15 cellular contexts compared by ENCODE assay signal in genomic region chr14:24238527-24239037, GRCh38. TPM values are rescaled to one million over a fixed set of nuclear protein-coding genes. Genes with fewer than 3 reads are reported as not detected.
A peak's percentile ranks its signal among the peaks of the same experiment; 100 is the strongest.
DNase-seq lines count a peak whose midpoint lies in the region; FAIRE-seq and TF ChIP-seq lines count a peak whose summit lies in the region.
"Had no signal": no experiment of that assay in that cellular context is flagged by ENCODE, and none has a peak within 500 bp of the region (broad histone marks: within the 10 kb centered on the region; RNA-seq: fewer than 3 reads in every experiment).

No MANE protein-coding gene starts in this region.

- H2BK120ac ChIP-seq in H9 (ENCODE audit: low read depth, low read length, poor library complexity, severe bottlenecking) = no peak overlapping the region

- H3K4me3 Mint-ChIP-seq in activated CD4-positive, alpha-beta memory T cell treated with anti-CD3 and anti-CD28 coated beads, Interleukin-2, amount 10 ng/mL, durations not matched to agents 7 days and 5 days = no peak overlapping the region
- H3K4me3 Mint-ChIP-seq in H9 = no peak overlapping the region
- H3K4me3 Mint-ChIP-seq: activated CD8-positive, alpha-beta memory T cell treated with anti-CD3 and anti-CD28 coated beads, Interleukin-2, amount 10 ng/mL, durations not matched to agents 7 days and 5 days had no signal

- H3K9me3 ChIP-seq in right atrium auricular region (no peaks in the 10 kb centered on the region), keratinocyte (ENCODE audit: control insufficient read depth, low read depth, low read length) (no peaks in the 10 kb centered on the region), subcutaneous abdominal adipose tissue (ENCODE audit: control insufficient read depth in 5 of 5, low read length in 5 of 5) (no peaks in the 10 kb centered on the region), H9 (ENCODE audit: control insufficient read depth, low read depth, low read length) (no peaks in the 10 kb centered on the region)
- H3K9me3 ChIP-seq: ascending aorta, mucosa of descending colon had no signal

- no peak overlapping the region for H2BK20ac ChIP-seq in H9 (ENCODE audit: low read depth, low read length, poor library complexity, severe bottlenecking)

- peaks cover 78% of the 10 kb centered on the region for H3K36me3 Mint-ChIP-seq in activated CD4-positive, alpha-beta memory T cell treated with anti-CD3 and anti-CD28 coated beads, Interleukin-2, amount 10 ng/mL, durations not matched to agents 7 days and 5 days (ENCODE audit: low read depth)
- H3K36me3 Mint-ChIP-seq in H9 (ENCODE audit: insufficient read depth in 1 of 3, low read depth in 3 of 3) = peaks cover 35 to 68% (median 67%) of the 10 kb centered on the region in 3 experiments; a peak in 6 of 7 replicates

- H3K4me2 ChIP-seq in keratinocyte (ENCODE audit: control insufficient read depth, extremely low read depth, insufficient read depth, low read depth, low read length) = peak overlapping the region; percentile 96
- no peak overlapping the region for H3K4me2 ChIP-seq in H9 (ENCODE audit: insufficient read depth, insufficient read length, low read length)

- no peak overlapping the region for H3T11ph ChIP-seq in H9 (ENCODE audit: low read length)

- H3K9ac ChIP-seq in keratinocyte (ENCODE audit: control insufficient read depth, extremely low read depth, insufficient read depth, low read length) (no peak overlapping the region), subcutaneous abdominal adipose tissue (ENCODE audit: low read length in 5 of 5) (peak overlapping the region in 1 of 5 donors; percentile 7), H9 (ENCODE audit: extremely low read depth, insufficient read length, low read length) (no peak overlapping the region)

- no peak overlapping the region for H4K91ac ChIP-seq in H9 (ENCODE audit: insufficient read length, low read depth, low read length)

- H2AK5ac ChIP-seq in H9 (ENCODE audit: insufficient read length, low read length) = no peak overlapping the region

- no peaks in the 10 kb centered on the region for H3K9me3 Mint-ChIP-seq in activated CD4-positive, alpha-beta memory T cell treated with anti-CD3 and anti-CD28 coated beads, Interleukin-2, amount 10 ng/mL, durations not matched to agents 7 days and 5 days
- H3K9me3 Mint-ChIP-seq in H9 = no peaks in the 10 kb centered on the region

- peak; percentile 36 for DNase-seq in cardiac septum (ENCODE audit: low spot score)
- no peak for DNase-seq in right atrium auricular region (ENCODE audit: low spot score)
- DNase-seq in activated CD4-positive, alpha-beta memory T cell treated with anti-CD3 and anti-CD28 coated beads, Interleukin-2, amount 10 ng/mL, durations not matched to agents 7 days and 5 days = no peak
- no peak for DNase-seq in keratinocyte (ENCODE audit: low read depth, low spot score)
- DNase-seq in germinal center (ENCODE audit: low spot score) = no peak
- no peak for DNase-seq in H9
- no peak for DNase-seq in kidney tubule cell (ENCODE audit: low spot score)
- DNase-seq: activated CD8-positive, alpha-beta memory T cell treated with anti-CD3 and anti-CD28 coated beads, Interleukin-2, amount 10 ng/mL, durations not matched to agents 7 days and 5 days; KG1; NCI-H146; NCI-H526 treated with DMSO at 0.1 percent for 48 hours had no signal

- no peak overlapping the region for H2BK12ac ChIP-seq in H9 (ENCODE audit: insufficient read length, low read depth, low read length)

- no peak overlapping the region for H3K4me3 ChIP-seq in right atrium auricular region
- H3K4me3 ChIP-seq in keratinocyte (ENCODE audit: control insufficient read depth in 2 of 3, extremely low read depth in 1 of 3, insufficient read depth in 2 of 3, low read depth in 1 of 3, low read length in 3 of 3) = no peak overlapping the region
- no peak overlapping the region for H3K4me3 ChIP-seq in subcutaneous abdominal adipose tissue (ENCODE audit: low read depth in 1 of 5, low read length in 5 of 5)
- H3K4me3 ChIP-seq: ascending aorta, mucosa of descending colon had no signal

- H4K20me1 ChIP-seq in keratinocyte (ENCODE audit: control insufficient read depth, extremely low read depth, insufficient read depth, low read length) (no peaks in the 10 kb centered on the region), H9 (ENCODE audit: control insufficient read depth, insufficient read depth, insufficient read length) (peaks cover 2% of the 10 kb centered on the region)

- peaks cover 79% of the 10 kb centered on the region for H3K4me1 Mint-ChIP-seq in activated CD4-positive, alpha-beta memory T cell treated with anti-CD3 and anti-CD28 coated beads, Interleukin-2, amount 10 ng/mL, durations not matched to agents 7 days and 5 days
- H3K4me1 Mint-ChIP-seq in H9 = peaks cover 13 to 17% of the 10 kb centered on the region in 2 experiments

- peaks cover 7% of the 10 kb centered on the region for H3K23me2 ChIP-seq in H9 (ENCODE audit: insufficient read length, low read depth, low read length, poor library complexity, severe bottlenecking)

- no peaks in the 10 kb centered on the region for H3K79me1 ChIP-seq in H9 (ENCODE audit: insufficient read depth, low read depth, low read length, poor library complexity, severe bottlenecking)

- no peak overlapping the region for H4K8ac ChIP-seq in H9 (replicated peaks; ENCODE audit: insufficient read length, low read depth, low read length)

- no peak overlapping the region for H2AFZ ChIP-seq in keratinocyte (ENCODE audit: control insufficient read depth, low read length)
- no peak overlapping the region for H2AFZ ChIP-seq in H9 (ENCODE audit: low read length)

- H4K5ac ChIP-seq in H9 (ENCODE audit: insufficient read length, low read depth, low read length) = no peak overlapping the region

- peak overlapping the region; percentile 6 for H3K27ac Mint-ChIP-seq in activated CD4-positive, alpha-beta memory T cell treated with anti-CD3 and anti-CD28 coated beads, Interleukin-2, amount 10 ng/mL, durations not matched to agents 7 days and 5 days
- no peak overlapping the region for H3K27ac Mint-ChIP-seq in H9
- H3K27ac Mint-ChIP-seq: activated CD8-positive, alpha-beta memory T cell treated with anti-CD3 and anti-CD28 coated beads, Interleukin-2, amount 10 ng/mL, durations not matched to agents 7 days and 5 days had no signal

- H3K27me3 Mint-ChIP-seq in activated CD4-positive, alpha-beta memory T cell treated with anti-CD3 and anti-CD28 coated beads, Interleukin-2, amount 10 ng/mL, durations not matched to agents 7 days and 5 days = no peaks in the 10 kb centered on the region
- H3K27me3 Mint-ChIP-seq in H9 (ENCODE audit: low read depth) = peaks cover under 1% of the 10 kb centered on the region; the same call in 1 of the 2 replicates
- H3K27me3 Mint-ChIP-seq: activated CD8-positive, alpha-beta memory T cell treated with anti-CD3 and anti-CD28 coated beads, Interleukin-2, amount 10 ng/mL, durations not matched to agents 7 days and 5 days had no signal

- POLR2A ChIA-PET in activated CD4-positive, alpha-beta memory T cell treated with anti-CD3 and anti-CD28 coated beads, Interleukin-2, amount 10 ng/mL, durations not matched to agents 7 days and 5 days (lab: Charles Lee) = interaction anchor here (0.9 to 9.7 kb wide), 8 partner anchors 9 to 192 kb away, joined by 3 to 136 read pairs (median 5); partner anchors contain the start of genes CHMP4A, DHRS1, IRF9 and KHNYN

- H3K79me2 ChIP-seq in keratinocyte (ENCODE audit: control insufficient read depth, insufficient read depth, low read length) = peaks cover 33% of the 10 kb centered on the region
- no peaks in the 10 kb centered on the region for H3K79me2 ChIP-seq in H9 (ENCODE audit: insufficient read depth, low read length)

- no peak for TF ChIP-seq CTCF in right atrium auricular region (IDR thresholded peaks at IDR 0.05)
- TF ChIP-seq CTCF in keratinocyte (optimal IDR thresholded peaks at IDR 0.05 in 1 of 3, IDR thresholded peaks at IDR 0.05 in 1 of 3, conservative IDR thresholded peaks at IDR 0.05 in 1 of 3; ENCODE audit: extremely low read depth in 1 of 3, insufficient read depth in 2 of 3, low read length in 3 of 3) = no peak
- TF ChIP-seq CTCF in H9 (conservative IDR thresholded peaks at IDR 0.05) = no peak

- no peak overlapping the region for H2BK5ac ChIP-seq in H9 (ENCODE audit: insufficient read length, low read length)

- CTCF ChIA-PET in activated CD4-positive, alpha-beta memory T cell treated with anti-CD3 and anti-CD28 coated beads, Interleukin-2, amount 10 ng/mL, durations not matched to agents 7 days and 5 days (lab: Charles Lee) = interaction anchor here (1.0 to 1.6 kb wide), 5 partner anchors 25 to 193 kb away, joined by 3 to 7 read pairs (median 4); partner anchors contain the start of genes CHMP4A, CIDEB and RABGGTA

- H3K18ac ChIP-seq in H9 (ENCODE audit: insufficient read length, low read depth, low read length) = no peak overlapping the region

- H3K23ac ChIP-seq in H9 (ENCODE audit: insufficient read length, low read depth, low read length) = no peak overlapping the region

- WGBS in H9 (ENCODE audit: extremely low coverage, insufficient read length, low lambda C conversion rate) = no CpG with 5 or more reads among the region's 5 CpGs

- H3K36me3 ChIP-seq in right atrium auricular region (peaks cover 58% of the 10 kb centered on the region), keratinocyte (ENCODE audit: control insufficient read depth in 2 of 2, extremely low read depth in 1 of 2, insufficient read depth in 2 of 2, low read length in 2 of 2) (peaks cover 25 to 58% of the 10 kb centered on the region in 2 experiments), subcutaneous abdominal adipose tissue (ENCODE audit: control insufficient read depth in 5 of 5, insufficient read depth in 5 of 5, low read length in 5 of 5) (peaks cover 25 to 70% (median 60%) of the 10 kb centered on the region in 5 donors)

- no peak overlapping the region for H3K56ac ChIP-seq in H9 (ENCODE audit: insufficient read length, low read depth, low read length)

- no peak overlapping the region for H2BK15ac ChIP-seq in H9 (ENCODE audit: low read depth, low read length)

- no peaks in the 10 kb centered on the region for H3K9me1 ChIP-seq in keratinocyte (ENCODE audit: control insufficient read depth, extremely low read depth, insufficient read depth, low read length)

- no peak for FAIRE-seq in keratinocyte (lab: Jason Lieb, UNC)

- H3K14ac ChIP-seq in H9 (ENCODE audit: insufficient read depth, low read length) = no peak overlapping the region

- dilution Hi-C loops in keratinocyte (cut with MboI; ENCODE audit: extremely low pct_ligation_motif_present, low sequenced_read_pairs) = no loop called here

- H3K4me1 ChIP-seq in right atrium auricular region (peaks cover 0 to 46% of the 10 kb centered on the region in 2 donors), keratinocyte (ENCODE audit: control insufficient read depth, extremely low read depth, insufficient read depth, low read length) (peaks cover 55% of the 10 kb centered on the region), subcutaneous abdominal adipose tissue (ENCODE audit: control insufficient read depth in 5 of 5, insufficient read depth in 5 of 5, low read length in 5 of 5) (peaks cover 0 to 53% (median 42%) of the 10 kb centered on the region in 5 donors), H9 (ENCODE audit: insufficient read depth, low read length) (0 out of 2 replicates have a peak, but pooled peaks cover 2% of the 10 kb centered on the region)

- no peak overlapping the region for H3K4ac ChIP-seq in H9 (ENCODE audit: low read depth, low read length)

- intact Hi-C loops in cardiac septum (cut with DNase I) = no loop called here

- H3K27me3 ChIP-seq in right atrium auricular region = no peaks in the 10 kb centered on the region
- H3K27me3 ChIP-seq in keratinocyte (ENCODE audit: control insufficient read depth, extremely low read depth, insufficient read depth, low read length) = no peaks in the 10 kb centered on the region
- no peaks in the 10 kb centered on the region for H3K27me3 ChIP-seq in subcutaneous abdominal adipose tissue (ENCODE audit: control insufficient read depth in 5 of 5, insufficient read depth in 4 of 5, low read length in 5 of 5)
- no peaks in the 10 kb centered on the region for H3K27me3 ChIP-seq in H9 (ENCODE audit: insufficient read depth, low read length)
- H3K27me3 ChIP-seq: ascending aorta, foreskin keratinocyte had no signal

- H3K27ac ChIP-seq in right atrium auricular region = no peak overlapping the region
- H3K27ac ChIP-seq in keratinocyte (ENCODE audit: control insufficient read depth, insufficient read depth, low read length) = peak overlapping the region; percentile 61
- H3K27ac ChIP-seq in subcutaneous abdominal adipose tissue (ENCODE audit: low read depth, low read length) = peak overlapping the region; percentile 38
- H3K27ac ChIP-seq in H9 (ENCODE audit: insufficient read length, low read depth, low read length) = no peak overlapping the region
- H3K27ac ChIP-seq: foreskin keratinocyte had no signal

RNA-seq across cellular contexts. Expression of gene TINF2, which starts 3.8 kb away (rescaled TPM):
- total RNA-seq in cardiac septum (42.3 TPM), right atrium auricular region (10 to 100 TPM; 28.2 to 36.3 TPM), H9 (2021) (41.3 and 47.6 TPM in 2 replicates)
- total RNA-seq in activated CD4-positive, alpha-beta memory T cell treated with anti-CD3 and anti-CD28 coated beads, Interleukin-2, amount 10 ng/mL, durations not matched to agents 7 days and 5 days = 100 to 1,000 TPM; 133 to 139 TPM
- polyA plus RNA-seq in keratinocyte = 43.5 to 107 TPM (median 54.3 TPM) in 3 replicates
- polyA plus RNA-seq in keratinocyte (2011; ENCODE audit: low read depth) = 105 TPM
- polyA plus RNA-seq in keratinocyte (2011; cell fraction: cytosol; rRNA removed) = 62.8 and 85.3 TPM in 2 replicates
- 86.4 and 99.2 TPM in 2 replicates for polyA plus RNA-seq in keratinocyte (2011; cell fraction: nucleus; rRNA removed)
- polyA plus RNA-seq in keratinocyte (2012; ENCODE audit: low replicate concordance) = 46.2 and 91.0 TPM in 2 replicates
- 29.6 to 59.0 TPM (median 56.6 TPM) in 3 replicates for polyA minus RNA-seq in keratinocyte
- 50.5 TPM for polyA minus RNA-seq in keratinocyte (2011; cell fraction: cytosol; rRNA and poly(A)+ RNA removed)
- 26.7 and 43.3 TPM in 2 replicates for polyA minus RNA-seq in keratinocyte (2011; cell fraction: nucleus; rRNA and poly(A)+ RNA removed)

RNA-seq across cellular contexts. Expression of gene GMPR2, which starts 5.9 kb away (rescaled TPM):
- total RNA-seq in cardiac septum = 33.2 TPM
- total RNA-seq in right atrium auricular region = 10 to 100 TPM; 28.1 to 31.7 TPM
- 10 to 100 TPM; 78.1 to 90.3 TPM for total RNA-seq in activated CD4-positive, alpha-beta memory T cell treated with anti-CD3 and anti-CD28 coated beads, Interleukin-2, amount 10 ng/mL, durations not matched to agents 7 days and 5 days
- polyA plus RNA-seq in keratinocyte = 84.1 to 90.0 TPM (median 84.6 TPM) in 3 replicates
- polyA plus RNA-seq in keratinocyte (2011; ENCODE audit: low read depth) = 20.8 TPM
- polyA plus RNA-seq in keratinocyte (2011; cell fraction: cytosol; rRNA removed) = 75.6 and 78.2 TPM in 2 replicates
- polyA plus RNA-seq in keratinocyte (2011; cell fraction: nucleus; rRNA removed) = 97.9 and 98.6 TPM in 2 replicates
- 48.3 and 76.4 TPM in 2 replicates for polyA plus RNA-seq in keratinocyte (2012; ENCODE audit: low replicate concordance)
- polyA minus RNA-seq in keratinocyte = 76.9 to 98.2 TPM (median 79.0 TPM) in 3 replicates
- 41.6 TPM for polyA minus RNA-seq in keratinocyte (2011; cell fraction: cytosol; rRNA and poly(A)+ RNA removed)
- polyA minus RNA-seq in keratinocyte (2011; cell fraction: nucleus; rRNA and poly(A)+ RNA removed) = 40.4 and 41.3 TPM in 2 replicates
- total RNA-seq in H9 (2021) = 84.7 and 86.9 TPM in 2 replicates

RNA-seq across cellular contexts. Expression of gene NEDD8, which starts 6.4 kb away (rescaled TPM):
- total RNA-seq in cardiac septum (167 TPM), right atrium auricular region (100 to 1,000 TPM; 184 to 206 TPM), H9 (2021) (214 and 225 TPM in 2 replicates)
- 100 to 1,000 TPM; 190 to 197 TPM for total RNA-seq in activated CD4-positive, alpha-beta memory T cell treated with anti-CD3 and anti-CD28 coated beads, Interleukin-2, amount 10 ng/mL, durations not matched to agents 7 days and 5 days
- 458 to 509 TPM (median 499 TPM) in 3 replicates for polyA plus RNA-seq in keratinocyte
- 146 TPM for polyA plus RNA-seq in keratinocyte (2011; ENCODE audit: low read depth)
- 470 and 537 TPM in 2 replicates for polyA plus RNA-seq in keratinocyte (2011; cell fraction: cytosol; rRNA removed)
- 167 and 216 TPM in 2 replicates for polyA plus RNA-seq in keratinocyte (2011; cell fraction: nucleus; rRNA removed)
- 337 and 494 TPM in 2 replicates for polyA plus RNA-seq in keratinocyte (2012; ENCODE audit: low replicate concordance)
- polyA minus RNA-seq in keratinocyte = 108 to 141 TPM (median 126 TPM) in 3 replicates
- 114 TPM for polyA minus RNA-seq in keratinocyte (2011; cell fraction: cytosol; rRNA and poly(A)+ RNA removed)
- polyA minus RNA-seq in keratinocyte (2011; cell fraction: nucleus; rRNA and poly(A)+ RNA removed) = 27.1 and 42.4 TPM in 2 replicates

RNA-seq across cellular contexts. Expression of gene MDP1, which starts 22.7 kb away (rescaled TPM):
- 16.7 TPM for total RNA-seq in cardiac septum
- total RNA-seq in right atrium auricular region = 10 to 100 TPM; 15.5 to 19.7 TPM
- 10 to 100 TPM; 13.5 to 17.0 TPM for total RNA-seq in activated CD4-positive, alpha-beta memory T cell treated with anti-CD3 and anti-CD28 coated beads, Interleukin-2, amount 10 ng/mL, durations not matched to agents 7 days and 5 days
- 7.0 to 7.5 TPM (median 7.3 TPM) in 3 replicates for polyA plus RNA-seq in keratinocyte
- 4.2 TPM for polyA plus RNA-seq in keratinocyte (2011; ENCODE audit: low read depth)
- polyA plus RNA-seq in keratinocyte (2011; cell fraction: cytosol; rRNA removed) = 5.0 and 6.9 TPM in 2 replicates
- 8.9 and 10.8 TPM in 2 replicates for polyA plus RNA-seq in keratinocyte (2011; cell fraction: nucleus; rRNA removed)
- 4.3 and 9.4 TPM in 2 replicates for polyA plus RNA-seq in keratinocyte (2012; ENCODE audit: low replicate concordance)
- 2.3 to 3.2 TPM in 2 of 3 replicates, not detected in the other for polyA minus RNA-seq in keratinocyte
- polyA minus RNA-seq in keratinocyte (2011; cell fraction: cytosol; rRNA and poly(A)+ RNA removed) = 3.1 TPM
- polyA minus RNA-seq in keratinocyte (2011; cell fraction: nucleus; rRNA and poly(A)+ RNA removed) = 2.6 and 3.4 TPM in 2 replicates
- 18.8 and 19.0 TPM in 2 replicates for total RNA-seq in H9 (2021)

RNA-seq across cellular contexts. Expression of gene TGM1, which starts 24.4 kb away (rescaled TPM):
- total RNA-seq in cardiac septum (0.48 TPM), right atrium auricular region (10 to 100 TPM; 11.9 to 36.9 TPM), H9 (2021) (1.8 and 2.9 TPM in 2 replicates)
- 1 to 10 TPM; 4.0 to 4.4 TPM for total RNA-seq in activated CD4-positive, alpha-beta memory T cell treated with anti-CD3 and anti-CD28 coated beads, Interleukin-2, amount 10 ng/mL, durations not matched to agents 7 days and 5 days
- polyA plus RNA-seq in keratinocyte = 13.5 to 77.5 TPM (median 16.1 TPM) in 3 replicates
- polyA plus RNA-seq in keratinocyte (2011; ENCODE audit: low read depth) = 404 TPM
- polyA plus RNA-seq in keratinocyte (2011; cell fraction: cytosol; rRNA removed) = 21.3 and 29.1 TPM in 2 replicates
- 47.3 and 52.4 TPM in 2 replicates for polyA plus RNA-seq in keratinocyte (2011; cell fraction: nucleus; rRNA removed)
- 10.7 and 436 TPM in 2 replicates for polyA plus RNA-seq in keratinocyte (2012; ENCODE audit: low replicate concordance)
- polyA minus RNA-seq in keratinocyte = 24.4 to 87.5 TPM (median 33.1 TPM) in 3 replicates
- 43.7 TPM for polyA minus RNA-seq in keratinocyte (2011; cell fraction: cytosol; rRNA and poly(A)+ RNA removed)
- 31.3 and 48.6 TPM in 2 replicates for polyA minus RNA-seq in keratinocyte (2011; cell fraction: nucleus; rRNA and poly(A)+ RNA removed)

Comparison
In these comparisons a context has a peak if more than half of its experiments do, and no peak if none do; other contexts are left out.
1. H3K27ac ChIP-seq: peak in keratinocyte (single experiment) and subcutaneous abdominal adipose tissue (single experiment); none in right atrium auricular region (0 of 2) and H9 (single experiment).